Comparison of ENCODE assay signal across 1 cellular context in the genomic region with DNA sequence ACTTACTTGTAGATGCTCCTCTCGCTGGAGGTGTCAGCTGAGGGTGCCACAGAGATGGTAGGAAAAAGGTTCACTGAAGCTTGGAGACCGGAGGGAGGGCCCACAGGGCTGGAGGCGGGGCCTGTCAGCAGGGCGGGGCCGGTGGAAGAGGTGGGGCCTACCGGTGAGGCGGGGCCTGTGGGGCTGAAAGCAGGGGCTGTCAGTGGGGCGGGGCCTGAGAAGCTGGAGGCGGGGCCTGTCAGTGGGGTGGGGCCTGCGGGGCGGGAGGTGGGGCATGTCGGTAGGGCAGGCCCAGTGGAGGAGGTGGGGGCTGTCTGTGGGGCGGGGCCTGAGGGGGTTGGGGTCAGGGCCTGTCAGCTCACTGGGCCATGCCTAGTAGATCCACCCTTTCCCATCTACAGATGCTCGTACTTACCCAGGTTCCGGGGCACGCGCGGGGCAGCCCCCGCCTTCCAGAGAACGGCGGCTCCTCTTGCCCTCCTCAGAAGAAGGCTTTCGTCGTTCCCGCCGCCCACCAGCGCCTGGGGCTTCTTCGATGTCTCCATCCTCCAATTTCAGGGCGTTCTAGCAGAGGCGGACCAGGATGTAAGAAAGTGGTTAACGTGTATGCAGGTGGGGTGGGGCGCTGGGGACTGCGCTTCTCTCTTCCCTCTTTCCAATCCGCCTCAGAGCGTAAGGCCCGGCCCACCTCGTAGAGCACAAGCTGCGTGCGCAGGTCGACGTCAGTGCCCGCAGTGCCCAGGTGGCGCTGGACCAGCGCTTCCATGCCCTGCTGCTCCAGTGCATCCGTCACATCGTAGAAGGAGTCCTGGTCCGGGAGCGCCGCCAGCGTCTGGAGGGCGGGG.
TF ChIP-seq lines count a peak whose summit lies in the region.

No MANE protein-coding gene starts in this region.

TF ChIP-seq in endothelial cell of umbilical vein, 7 proteins besides CTCF, POLR2A, EP300 and RAD21:
- no peak for TF ChIP-seq GATA2 (IDR thresholded peaks at IDR 0.05; ENCODE audit: insufficient read depth, insufficient read length, low read depth, low read length)
- no peak for TF ChIP-seq FOS (IDR thresholded peaks at IDR 0.05; ENCODE audit: borderline replicate concordance, insufficient read depth, low read length)
- TF ChIP-seq POLR2AphosphoS5 (IDR thresholded peaks at IDR 0.05; ENCODE audit: insufficient read depth, low read depth, low read length), result no peak
- no peak for TF ChIP-seq EZH2 (IDR thresholded peaks at IDR 0.05; ENCODE audit: borderline replicate concordance, low read depth, low read length, severe bottlenecking)
- no peak for TF ChIP-seq JUN (IDR thresholded peaks at IDR 0.05; ENCODE audit: borderline replicate concordance, insufficient read depth, insufficient read length, low read depth)
- TF ChIP-seq, protein P1, sequence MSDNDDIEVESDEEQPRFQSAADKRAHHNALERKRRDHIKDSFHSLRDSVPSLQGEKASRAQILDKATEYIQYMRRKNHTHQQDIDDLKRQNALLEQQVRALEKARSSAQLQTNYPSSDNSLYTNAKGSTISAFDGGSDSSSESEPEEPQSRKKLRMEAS (IDR thresholded peaks at IDR 0.05; ENCODE audit: insufficient read depth, insufficient read length), result no peak
- TF ChIP-seq MYC (IDR thresholded peaks at IDR 0.05; ENCODE audit: low read depth, low read length), result no peak
